In the genomic region with DNA sequence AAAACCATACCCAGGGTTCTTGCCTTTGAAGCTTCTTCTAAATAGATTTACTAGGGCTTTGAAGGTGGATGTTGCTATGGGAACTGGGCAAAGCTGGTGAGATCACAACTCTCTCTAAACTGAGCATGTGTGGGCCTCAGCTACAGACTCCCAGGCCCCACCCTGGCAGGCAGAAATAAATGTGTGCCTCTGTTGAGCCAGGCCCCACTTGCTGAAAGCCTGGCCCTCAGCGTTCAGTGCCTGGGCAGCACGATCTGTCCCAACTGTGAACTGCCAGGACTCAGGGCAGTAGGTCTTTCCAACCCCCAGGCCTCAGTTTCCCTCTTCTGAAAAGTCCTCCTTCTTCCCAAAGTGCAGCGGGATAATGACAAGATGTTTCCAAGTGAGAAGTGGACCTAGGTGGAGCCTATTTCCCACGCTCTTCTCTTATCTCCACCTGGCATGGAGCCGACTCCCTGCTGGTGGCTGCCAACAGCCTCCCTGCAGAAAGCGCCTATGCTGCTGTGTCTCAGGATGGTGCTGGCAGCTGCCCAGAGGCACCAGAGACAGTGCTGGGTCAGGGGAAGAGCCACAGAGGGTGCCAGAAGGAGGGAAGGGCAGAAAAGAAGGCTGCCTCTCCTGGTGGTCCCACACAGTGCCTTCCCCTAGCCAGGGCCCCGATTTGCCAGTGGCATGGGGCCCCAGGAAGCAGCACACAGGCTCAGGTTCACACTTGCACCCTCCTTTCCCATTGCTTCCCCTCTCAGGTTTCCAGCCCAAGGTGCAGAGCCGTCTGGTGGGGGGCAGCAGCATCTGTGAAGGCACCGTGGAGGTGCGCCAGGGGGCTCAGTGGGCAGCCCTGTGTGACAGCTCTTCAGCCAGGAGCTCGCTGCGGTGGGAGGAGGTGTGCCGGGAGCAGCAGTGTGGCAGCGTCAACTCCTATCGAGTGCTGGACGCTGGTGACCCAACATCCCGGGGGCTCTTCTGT, we compare ENCODE assay signal across 13 cellular contexts. TPM values are rescaled to one million over a fixed set of nuclear protein-coding genes. Genes with fewer than 3 reads are reported as not detected.
DNase-seq lines count a peak whose midpoint lies in the region; ATAC-seq and TF ChIP-seq lines count a peak whose summit lies in the region.
"Had no signal": no experiment of that assay in that cellular context is flagged by ENCODE, and none has a peak within 500 bp of the region (broad histone marks: within the 10 kb centered on the region; RNA-seq: fewer than 3 reads in every experiment).

No MANE protein-coding gene starts in this region.

- CTCF ChIA-PET in activated CD8-positive, alpha-beta T cell treated with anti-CD3 and anti-CD28 coated beads, Interleukin-2, amount 10 ng/mL, durations not matched to agents 7 days and 5 days (lab: Charles Lee) = interaction anchor here (0.8 to 1.8 kb wide), 4 partner anchors 8 to 39 kb away, joined by 3 to 21 read pairs (median 5); no protein-coding TSS in a partner anchor

- no peak overlapping the region for H3K27ac ChIP-seq in stomach
- H3K27ac ChIP-seq: uterus had no signal

- peaks cover 11 to 19% (median 13%) of the 10 kb centered on the region in 4 donors for H3K4me1 ChIP-seq in stomach
- H3K4me1 ChIP-seq: uterus had no signal

- no peaks in the 10 kb centered on the region for H3K27me3 Mint-ChIP-seq in activated CD8-positive, alpha-beta T cell treated with anti-CD3 and anti-CD28 coated beads, Interleukin-2, amount 10 ng/mL, durations not matched to agents 7 days and 5 days (ENCODE audit: low read depth)

- TF ChIP-seq EP300 in stomach (IDR thresholded peaks at IDR 0.05) = no peak

- TF ChIP-seq POLR2A in stomach (IDR thresholded peaks at IDR 0.05) = no peak

- no peaks in the 10 kb centered on the region for H3K27me3 ChIP-seq in stomach
- H3K27me3 ChIP-seq: uterus had no signal

- ATAC-seq in activated CD8-positive, alpha-beta T cell treated with anti-CD3 and anti-CD28 coated beads, Interleukin-2, amount 10 ng/mL, durations not matched to agents 7 days and 5 days = peak; percentile 89
- ATAC-seq in HG02798 (IDR thresholded peaks at IDR 0.05; ENCODE audit: poor library complexity, unreplicated experiment) (no peak), HG03095 (IDR thresholded peaks at IDR 0.05; ENCODE audit: unreplicated experiment) (no peak)

- POLR2A ChIA-PET in activated CD8-positive, alpha-beta T cell treated with anti-CD3 and anti-CD28 coated beads, Interleukin-2, amount 10 ng/mL, durations not matched to agents 7 days and 5 days (lab: Charles Lee) = interaction anchor here (1.2 to 2.4 kb wide), 5 partner anchors 8 to 150 kb away, joined by 3 to 9 read pairs (median 5); a partner anchor contains a TSS

- no peaks in the 10 kb centered on the region for H3K9me3 Mint-ChIP-seq in activated CD8-positive, alpha-beta T cell treated with anti-CD3 and anti-CD28 coated beads, Interleukin-2, amount 10 ng/mL, durations not matched to agents 7 days and 5 days (ENCODE audit: insufficient read depth)

- H3K4me3 Mint-ChIP-seq in activated CD8-positive, alpha-beta T cell treated with anti-CD3 and anti-CD28 coated beads, Interleukin-2, amount 10 ng/mL, durations not matched to agents 7 days and 5 days = no peak overlapping the region

- H3K4me3 ChIP-seq in stomach = no peak overlapping the region
- H3K4me3 ChIP-seq: uterus had no signal

- H3K36me3 Mint-ChIP-seq in activated CD8-positive, alpha-beta T cell treated with anti-CD3 and anti-CD28 coated beads, Interleukin-2, amount 10 ng/mL, durations not matched to agents 7 days and 5 days (ENCODE audit: low read depth) = peaks cover 87% of the 10 kb centered on the region

- no peaks in the 10 kb centered on the region for H3K36me3 ChIP-seq in stomach
- H3K36me3 ChIP-seq: uterus had no signal

- no peak for TF ChIP-seq CTCF in stomach (IDR thresholded peaks at IDR 0.05)

- DNase-seq in activated CD8-positive, alpha-beta memory T cell treated with anti-CD3 and anti-CD28 coated beads, Interleukin-2, amount 50 U/mL, for 4 hours = peak; percentile 48
- DNase-seq in activated CD8-positive, alpha-beta memory T cell treated with anti-CD3 and anti-CD28 coated beads, Interleukin-2, amount 50 U/mL, for 48 hours = no peak
- peak; percentile 71 for DNase-seq in activated CD8-positive, alpha-beta T cell treated with anti-CD3 and anti-CD28 coated beads, Interleukin-2, amount 10 ng/mL, durations not matched to agents 7 days and 5 days
- peak in 41 of 42 donors; percentile 26 to 91 (median 67) for DNase-seq in head of caudate nucleus
- peak; percentile 84 for DNase-seq in stomach
- no peak for DNase-seq in DMS 273 (lab: John Stamatoyannopoulos, UW; ENCODE audit: unreplicated experiment)
- DNase-seq: ACHN, NCI-H524 treated with DMSO at 0.1 percent for 48 hours had no signal

- H3K4me1 Mint-ChIP-seq in activated CD8-positive, alpha-beta T cell treated with anti-CD3 and anti-CD28 coated beads, Interleukin-2, amount 10 ng/mL, durations not matched to agents 7 days and 5 days (ENCODE audit: low read depth) = peaks cover 70% of the 10 kb centered on the region

- peak overlapping the region; percentile 83 for H3K27ac Mint-ChIP-seq in activated CD8-positive, alpha-beta T cell treated with anti-CD3 and anti-CD28 coated beads, Interleukin-2, amount 10 ng/mL, durations not matched to agents 7 days and 5 days

- intact Hi-C loops in head of caudate nucleus (cut with DNase I) = loop anchor here (10.0 kb wide), 1 partner anchor 176 kb away; no protein-coding TSS in a partner anchor
- intact Hi-C loops in stomach (cut with DNase I; ENCODE audit: low total_unique reads) = loop anchor here (5.0 kb wide), 1 partner anchor 199 kb away; a partner anchor contains a TSS

- H3K9me3 ChIP-seq in stomach = no peaks in the 10 kb centered on the region
- H3K9me3 ChIP-seq: uterus had no signal

- WGBS in stomach, 5 donors = 40 to 67% (median 55%) methylated on average over 10 to 17 of the region's 17 CpGs

RNA-seq across cellular contexts. Expression of a gene that starts 18.9 kb away (rescaled TPM):
- 100 to 1,000 TPM; 252 to 274 TPM for total RNA-seq in activated CD8-positive, alpha-beta T cell treated with anti-CD3 and anti-CD28 coated beads, Interleukin-2, amount 10 ng/mL, durations not matched to agents 7 days and 5 days
- 10 to 100 TPM in 1 of 5 donors, 1 to 10 TPM in 1, not detected in 3; 1.7 to 14.2 TPM for total RNA-seq in stomach
- polyA plus RNA-seq in stomach = 1 to 10 TPM in 1 of 3 donors, under 1 TPM in 2; 0.53 to 1.1 (median 0.75) TPM
- total RNA-seq: frontal cortex, renal cortical epithelial cell had no signal

RNA-seq across cellular contexts. Expression of a gene that starts 40.1 kb away (rescaled TPM):
- total RNA-seq in activated CD8-positive, alpha-beta T cell treated with anti-CD3 and anti-CD28 coated beads, Interleukin-2, amount 10 ng/mL, durations not matched to agents 7 days and 5 days = 1 to 10 TPM; 3.4 to 3.8 TPM
- 10 to 100 TPM in 4 of 5 donors, 1 to 10 TPM in 1; 6.4 to 53.6 (median 37.1) TPM for total RNA-seq in stomach
- polyA plus RNA-seq in stomach = 10 to 100 TPM; 13.8 to 28.4 (median 26.9) TPM

Comparison
In these comparisons a context has a peak if more than half of its experiments do, and no peak if none do; other contexts are left out.
1. DNase-seq: peak in activated CD8-positive, alpha-beta memory T cell treated with anti-CD3 and anti-CD28 coated beads, Interleukin-2, amount 50 U/mL, for 4 hours (single experiment), activated CD8-positive, alpha-beta T cell treated with anti-CD3 and anti-CD28 coated beads, Interleukin-2, amount 10 ng/mL, durations not matched to agents 7 days and 5 days (single experiment), head of caudate nucleus (41 of 42) and stomach (single experiment); none in activated CD8-positive, alpha-beta memory T cell treated with anti-CD3 and anti-CD28 coated beads, Interleukin-2, amount 50 U/mL, for 48 hours (single experiment) and DMS 273 (single experiment).
2. RNA of a gene that starts 18.9 kb away (total RNA-seq): 252 to 274 TPM in activated CD8-positive, alpha-beta T cell treated with anti-CD3 and anti-CD28 coated beads, Interleukin-2, amount 10 ng/mL, durations not matched to agents 7 days and 5 days; 1.7 to 14.2 TPM in stomach; every median in the first group is over 10 times any median in the second.